12 cellular contexts compared by ENCODE assay signal in genomic region chr2:83342860-83343329, GRCh38.
A peak's percentile ranks its signal among the peaks of the same experiment; 100 is the strongest.
DNase-seq lines count a peak whose midpoint lies in the region; ATAC-seq lines count a peak whose summit lies in the region.
"Had no signal": no experiment of that assay in that cellular context is flagged by ENCODE, and none has a peak within 500 bp of the region (broad histone marks: within the 10 kb centered on the region; RNA-seq: fewer than 3 reads in every experiment).

No MANE protein-coding gene starts in this region.

- peak overlapping the region in 3 of 7 donors; percentile 4 to 50 (median 38) for H3K27ac Mint-ChIP-seq in CD4-positive, alpha-beta memory T cell

- H3K27me3 Mint-ChIP-seq in CD4-positive, alpha-beta memory T cell = no peaks in the 10 kb centered on the region

- H3K36me3 ChIP-seq in CD4-positive, alpha-beta memory T cell (ENCODE audit: insufficient read depth, low read length) = no peaks in the 10 kb centered on the region
- H3K36me3 ChIP-seq: left ventricle myocardium inferior, tibial artery had no signal

- no peaks in the 10 kb centered on the region for H3K9me3 ChIP-seq in CD4-positive, alpha-beta memory T cell (ENCODE audit: control insufficient read depth in 1 of 2, low read length in 2 of 2)
- H3K9me3 ChIP-seq: tibial artery had no signal

- H3K36me3 Mint-ChIP-seq in CD4-positive, alpha-beta memory T cell = no peaks in the 10 kb centered on the region

- H3K4me3 ChIP-seq in CD4-positive, alpha-beta memory T cell (ENCODE audit: low read length in 2 of 2) = no peak overlapping the region
- H3K4me3 ChIP-seq: left ventricle myocardium inferior, tibial artery had no signal

- no peaks in the 10 kb centered on the region for H3K4me1 Mint-ChIP-seq in CD4-positive, alpha-beta memory T cell

- no peak for ATAC-seq in HG03432 (IDR thresholded peaks at IDR 0.05; ENCODE audit: unreplicated experiment)

- H3K27ac ChIP-seq in CD4-positive, alpha-beta memory T cell (ENCODE audit: low read depth, low read length) = no peak overlapping the region
- H3K27ac ChIP-seq: C4-2B, left ventricle myocardium inferior, tibial artery had no signal

- H3K27me3 ChIP-seq in CD4-positive, alpha-beta memory T cell (ENCODE audit: insufficient read depth, low read length) = no peaks in the 10 kb centered on the region
- H3K27me3 ChIP-seq: tibial artery had no signal

- H3K9me3 Mint-ChIP-seq in CD4-positive, alpha-beta memory T cell = peaks cover 3 to 18% (median 10%) of the 10 kb centered on the region in 8 donors

- H3K4me1 ChIP-seq in CD4-positive, alpha-beta memory T cell (ENCODE audit: insufficient read depth, low read length) = no peaks in the 10 kb centered on the region
- H3K4me1 ChIP-seq: left ventricle myocardium inferior, tibial artery had no signal

- intact Hi-C loops in CD4-positive, alpha-beta memory T cell (cut with micrococcal nuclease) = no loop called here

- DNase-seq in CD4-positive, alpha-beta memory T cell = peak in 3 of 5 donors; percentile 16 to 28 (median 22)
- DNase-seq in DMS53 treated with DMSO at 0.1 percent for 48 hours (lab: John Stamatoyannopoulos, UW; ENCODE audit: unreplicated experiment) (peak; percentile 12), SK-N-DZ (ENCODE audit: low spot score) (peak; percentile 31), left kidney (ENCODE audit: low read depth, low spot score) (peak; percentile 68), RPMI8226 (no peak), NCI-H128 (lab: John Stamatoyannopoulos, UW; ENCODE audit: unreplicated experiment) (no peak)
- DNase-seq: activated naive CD4-positive, alpha-beta T cell; effector CD4-positive, alpha-beta T cell; left ventricle myocardium inferior; tibial artery had no signal

- CTCF ChIA-PET in CD4-positive, alpha-beta memory T cell (lab: Charles Lee; ENCODE audit: partially characterized antibody) = no interaction called here

- H3K4me3 Mint-ChIP-seq in CD4-positive, alpha-beta memory T cell = no peak overlapping the region

- POLR2A ChIA-PET in CD4-positive, alpha-beta memory T cell (lab: Charles Lee; ENCODE audit: partially characterized antibody) = no interaction called here

Comparison
In these comparisons a context has a peak if more than half of its experiments do, and no peak if none do; other contexts are left out.
1. DNase-seq: peak in CD4-positive, alpha-beta memory T cell (3 of 5), DMS53 treated with DMSO at 0.1 percent for 48 hours (single experiment), SK-N-DZ (single experiment) and left kidney (single experiment); none in RPMI8226 (single experiment) and NCI-H128 (single experiment).